Comparison of ENCODE assay signal across 12 cellular contexts in the genomic region with DNA sequence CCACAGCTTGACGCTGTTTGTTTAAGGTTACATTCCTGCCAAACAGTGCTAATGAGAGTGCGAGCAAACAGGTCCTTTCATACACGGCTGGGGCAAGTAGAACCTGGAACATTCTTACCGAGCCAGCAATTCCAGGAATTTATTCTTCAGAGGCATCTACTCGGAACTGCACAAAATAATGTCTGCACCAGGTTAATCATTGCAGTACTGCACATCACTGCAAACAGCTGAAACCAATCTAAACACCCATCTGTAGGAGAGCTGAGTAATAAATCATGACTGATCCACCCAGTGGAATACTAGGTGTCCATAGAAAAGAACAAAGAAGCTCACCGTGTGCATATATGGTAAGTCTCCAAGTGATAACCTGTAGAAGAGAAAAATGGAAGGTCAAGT. TPM values are rescaled to one million over a fixed set of nuclear protein-coding genes. Genes with fewer than 3 reads are reported as not detected.
DNase-seq lines count a peak whose midpoint lies in the region; ATAC-seq and TF ChIP-seq lines count a peak whose summit lies in the region.
"Had no signal": no experiment of that assay in that cellular context is flagged by ENCODE, and none has a peak within 500 bp of the region (broad histone marks: within the 10 kb centered on the region; RNA-seq: fewer than 3 reads in every experiment).

No MANE protein-coding gene starts in this region.

- no peak for TF ChIP-seq CTCF in smooth muscle cell (IDR thresholded peaks at IDR 0.05; ENCODE audit: borderline replicate concordance, insufficient read depth, poor library complexity, severe bottlenecking)
- no peak for TF ChIP-seq CTCF in GM10248 (IDR thresholded peaks at IDR 0.05; ENCODE audit: control extremely low read depth, extremely low read depth, low read depth, missing control alignments)

- H3K27me3 ChIP-seq in smooth muscle cell (ENCODE audit: low read depth) = no peaks in the 10 kb centered on the region
- H3K27me3 ChIP-seq: sigmoid colon had no signal

- peaks cover 9% of the 10 kb centered on the region for H3K4me1 ChIP-seq in smooth muscle cell (ENCODE audit: low read depth)

- no peaks in the 10 kb centered on the region for H3K9me3 Mint-ChIP-seq in activated CD4-positive, alpha-beta T cell treated with anti-CD3 and anti-CD28 coated beads, Interleukin-2, amount 10 ng/mL, durations not matched to agents 7 days and 5 days
- H3K9me3 Mint-ChIP-seq in T-cell = peaks cover 0 to 2% (median 0%) of the 10 kb centered on the region in 3 donors
- H3K9me3 Mint-ChIP-seq in immature natural killer cell = no peaks in the 10 kb centered on the region
- H3K9me3 Mint-ChIP-seq: T-helper 1 cell treated with Interleukin-12 subunit alpha and Interleukin-12 subunit beta and Interleukin-4 antibody, amounts not matched to agents 30 μg/mL and 1 μg/mL, for 36 hours had no signal

- no peak overlapping the region for H3K4me2 ChIP-seq in smooth muscle cell

- POLR2A ChIA-PET in activated CD4-positive, alpha-beta T cell treated with anti-CD3 and anti-CD28 coated beads, Interleukin-2, amount 10 ng/mL, durations not matched to agents 7 days and 5 days (lab: Charles Lee) = interaction anchor here (1.5 kb wide), 1 partner anchor 18 kb away, joined by 6 read pairs; a partner anchor contains a TSS
- POLR2A ChIA-PET in T-cell (lab: Charles Lee) = no interaction called here
- POLR2A ChIA-PET in GM10248 (lab: Yijun Ruan, JAX) = interaction anchor here (0.9 kb wide), 1 partner anchor 52 kb away, joined by 3 read pairs; no protein-coding TSS in a partner anchor

- no peaks in the 10 kb centered on the region for H3K36me3 ChIP-seq in smooth muscle cell (ENCODE audit: low read depth)

- H4K20me1 ChIP-seq in smooth muscle cell (ENCODE audit: low read depth) = no peaks in the 10 kb centered on the region

- WGBS in smooth muscle cell (ENCODE audit: low lambda C conversion rate) = 58% methylated on average over 6 of the region's 6 CpGs

- no peak overlapping the region for H3K9ac ChIP-seq in smooth muscle cell (ENCODE audit: low read depth)

- H3F3A ChIP-seq in smooth muscle cell (ENCODE audit: low read depth) = peaks cover 5% of the 10 kb centered on the region

- H3K27me3 Mint-ChIP-seq in activated CD4-positive, alpha-beta T cell treated with anti-CD3 and anti-CD28 coated beads, Interleukin-2, amount 10 ng/mL, durations not matched to agents 7 days and 5 days = peaks cover 17% of the 10 kb centered on the region
- H3K27me3 Mint-ChIP-seq in T-cell (peaks cover 0 to 2% of the 10 kb centered on the region in 2 donors), immature natural killer cell (ENCODE audit: low read depth in 3 of 3) (peaks cover 9 to 13% (median 9%) of the 10 kb centered on the region in 3 donors)

- H3K9me3 ChIP-seq in smooth muscle cell (replicated peaks; ENCODE audit: low read depth) = no peaks in the 10 kb centered on the region
- H3K9me3 ChIP-seq: sigmoid colon had no signal

- no peak for ATAC-seq in T-cell (replicated peaks in 1 of 4)

- H3K27ac Mint-ChIP-seq in activated CD4-positive, alpha-beta T cell treated with anti-CD3 and anti-CD28 coated beads, Interleukin-2, amount 10 ng/mL, durations not matched to agents 7 days and 5 days = no peak overlapping the region
- peak overlapping the region; percentile 78 to 88 for H3K27ac Mint-ChIP-seq in T-cell
- peak overlapping the region in 2 of 6 donors; percentile 70 to 77 for H3K27ac Mint-ChIP-seq in immature natural killer cell
- H3K27ac Mint-ChIP-seq: T-helper 1 cell treated with Interleukin-12 subunit alpha and Interleukin-12 subunit beta and Interleukin-4 antibody, amounts not matched to agents 30 μg/mL and 1 μg/mL, for 36 hours had no signal

- peaks cover 35% of the 10 kb centered on the region for H3K4me1 Mint-ChIP-seq in activated CD4-positive, alpha-beta T cell treated with anti-CD3 and anti-CD28 coated beads, Interleukin-2, amount 10 ng/mL, durations not matched to agents 7 days and 5 days
- H3K4me1 Mint-ChIP-seq in T-cell (peaks cover 31 to 44% (median 35%) of the 10 kb centered on the region in 3 donors), immature natural killer cell (peaks cover 31 to 34% of the 10 kb centered on the region in 2 donors)

- peaks cover 10% of the 10 kb centered on the region for H3K36me3 Mint-ChIP-seq in activated CD4-positive, alpha-beta T cell treated with anti-CD3 and anti-CD28 coated beads, Interleukin-2, amount 10 ng/mL, durations not matched to agents 7 days and 5 days (ENCODE audit: low read depth)
- H3K36me3 Mint-ChIP-seq in T-cell (peaks cover 11% of the 10 kb centered on the region), immature natural killer cell (peaks cover 3 to 12% (median 11%) of the 10 kb centered on the region in 3 donors)

- peaks cover 13% of the 10 kb centered on the region for H3K79me2 ChIP-seq in smooth muscle cell (ENCODE audit: low read depth)

- no peak overlapping the region for H3K27ac ChIP-seq in smooth muscle cell (ENCODE audit: low read depth)
- H3K27ac ChIP-seq: KMS-11 had no signal

- CTCF ChIA-PET in activated CD4-positive, alpha-beta T cell treated with anti-CD3 and anti-CD28 coated beads, Interleukin-2, amount 10 ng/mL, durations not matched to agents 7 days and 5 days (lab: Charles Lee) = interaction anchor here (0.7 to 0.9 kb wide), 3 partner anchors 24 to 1418 kb away, joined by 3 to 5 read pairs (median 3); a partner anchor contains a TSS
- CTCF ChIA-PET in T-cell (lab: Charles Lee) = interaction anchor here in 1 of 2 donors (0.9 to 1.2 kb wide), 3 partner anchors 25 to 50 kb away, joined by 3 to 5 read pairs (median 4); a partner anchor contains a TSS
- CTCF ChIA-PET in GM10248 (lab: Yijun Ruan, JAX) = interaction anchor here (1.0 to 1.7 kb wide), 3 partner anchors 16 to 78 kb away, joined by 3 to 8 read pairs (median 6); a partner anchor contains a TSS

- peak overlapping the region; percentile 24 for H3K4me3 Mint-ChIP-seq in activated CD4-positive, alpha-beta T cell treated with anti-CD3 and anti-CD28 coated beads, Interleukin-2, amount 10 ng/mL, durations not matched to agents 7 days and 5 days
- H3K4me3 Mint-ChIP-seq in T-cell (peak overlapping the region; percentile 29 to 89 (median 77)), immature natural killer cell (peak overlapping the region; percentile 52 to 93 (median 87))

- H2AFZ ChIP-seq in smooth muscle cell (ENCODE audit: low read depth) = no peak overlapping the region

- in situ Hi-C loops in G401 (cut with HindIII; ENCODE audit: low sequenced_read_pairs) = no loop called here

- H3K4me3 ChIP-seq in smooth muscle cell = peak overlapping the region; percentile 96

- no peak for DNase-seq in activated CD4-positive, alpha-beta T cell treated with anti-CD3 and anti-CD28 coated beads, Interleukin-2, amount 10 ng/mL, durations not matched to agents 7 days and 5 days
- DNase-seq in activated CD4-positive, alpha-beta T cell treated with anti-CD3 and anti-CD28 coated beads, Interleukin-2, amount 50 U/mL, for 1 hour = no peak
- DNase-seq in T-cell (no peak), immature natural killer cell (no peak), smooth muscle cell (lab: John Stamatoyannopoulos, UW; ENCODE audit: unreplicated experiment) (no peak), G401 (ENCODE audit: low spot score) (no peak), H4 (ENCODE audit: low spot score) (no peak), GM10248 (ENCODE audit: extremely low spot score) (no peak)
- DNase-seq: NCI-H82, sigmoid colon had no signal

RNA-seq across cellular contexts. Expression of a gene that starts 1.2 kb away (rescaled TPM):
- total RNA-seq in activated CD4-positive, alpha-beta T cell treated with anti-CD3 and anti-CD28 coated beads, Interleukin-2, amount 10 ng/mL, durations not matched to agents 7 days and 5 days = 1 to 10 TPM; 7.0 to 8.0 TPM
- total RNA-seq in T-cell (10 to 100 TPM in 3 of 5 donors, 1 to 10 TPM in 2; 5.4 to 13.3 (median 10.0) TPM), smooth muscle cell (4.2 TPM in 2 replicates)
- polyA plus RNA-seq in immature natural killer cell (under 1 TPM in 2 of 3 donors, not detected in 1; 0.19 to 0.64 TPM), smooth muscle cell (15.1 and 15.8 TPM in 2 replicates)
- total RNA-seq in G401 (2014; rRNA removed; shearing (Covaris generic)) = 10.0 and 16.2 TPM in 2 replicates
- 2.5 and 4.6 TPM in 2 replicates for total RNA-seq in H4 (2014; rRNA removed; shearing (Covaris generic))

RNA-seq across cellular contexts. Expression of a gene that starts 17.5 kb away (rescaled TPM):
- 10 to 100 TPM; 15.3 to 16.9 TPM for total RNA-seq in activated CD4-positive, alpha-beta T cell treated with anti-CD3 and anti-CD28 coated beads, Interleukin-2, amount 10 ng/mL, durations not matched to agents 7 days and 5 days
- total RNA-seq in T-cell (10 to 100 TPM in 4 of 5 donors, 1 to 10 TPM in 1; 9.8 to 27.7 (median 19.0) TPM), smooth muscle cell (4.6 and 10.4 TPM in 2 replicates)
- polyA plus RNA-seq in immature natural killer cell (1 to 10 TPM in 2 of 3 donors, under 1 TPM in 1; 0.63 to 1.7 (median 1.0) TPM), smooth muscle cell (16.8 and 17.7 TPM in 2 replicates)
- total RNA-seq in G401 (2014; rRNA removed; shearing (Covaris generic)) = 5.2 and 7.7 TPM in 2 replicates
- total RNA-seq in H4 (2014; rRNA removed; shearing (Covaris generic)) = 5.1 and 7.8 TPM in 2 replicates

RNA-seq across cellular contexts. Expression of a gene that starts 18.3 kb away (rescaled TPM):
- 10 to 100 TPM; 31.2 to 32.9 TPM for total RNA-seq in activated CD4-positive, alpha-beta T cell treated with anti-CD3 and anti-CD28 coated beads, Interleukin-2, amount 10 ng/mL, durations not matched to agents 7 days and 5 days
- total RNA-seq in T-cell = 10 to 100 TPM; 14.9 to 42.2 (median 33.4) TPM
- 10 to 100 TPM; 23.9 to 36.4 (median 31.7) TPM for polyA plus RNA-seq in immature natural killer cell
- 16.3 and 20.1 TPM in 2 replicates for total RNA-seq in smooth muscle cell
- 13.3 and 19.4 TPM in 2 replicates for polyA plus RNA-seq in smooth muscle cell
- total RNA-seq in G401 (2014; rRNA removed; shearing (Covaris generic)) = 8.4 and 19.8 TPM in 2 replicates
- total RNA-seq in H4 (2014; rRNA removed; shearing (Covaris generic)) = 16.7 and 21.9 TPM in 2 replicates

RNA-seq across cellular contexts. Expression of a gene that starts 23.6 kb away (rescaled TPM):
- 10 to 100 TPM; 14.2 TPM for total RNA-seq in activated CD4-positive, alpha-beta T cell treated with anti-CD3 and anti-CD28 coated beads, Interleukin-2, amount 10 ng/mL, durations not matched to agents 7 days and 5 days
- total RNA-seq in T-cell = 10 to 100 TPM; 16.3 to 29.4 (median 27.3) TPM
- under 1 TPM in 2 of 3 donors, not detected in 1; 0.08 to 0.18 TPM for polyA plus RNA-seq in immature natural killer cell
- total RNA-seq in smooth muscle cell = 3.0 and 3.8 TPM in 2 replicates
- polyA plus RNA-seq in smooth muscle cell = 1.2 and 2.0 TPM in 2 replicates
- 1.6 and 1.7 TPM in 2 replicates for total RNA-seq in G401 (2014; rRNA removed; shearing (Covaris generic))
- 1.0 TPM in 2 replicates for total RNA-seq in H4 (2014; rRNA removed; shearing (Covaris generic))

RNA-seq across cellular contexts. Expression of a gene that starts 36.5 kb away (rescaled TPM):
- total RNA-seq in activated CD4-positive, alpha-beta T cell treated with anti-CD3 and anti-CD28 coated beads, Interleukin-2, amount 10 ng/mL, durations not matched to agents 7 days and 5 days = not detected
- total RNA-seq in T-cell (not detected), smooth muscle cell (not detected in 2 replicates)
- polyA plus RNA-seq in immature natural killer cell (not detected), smooth muscle cell (0.37 TPM in 1 of 2 replicates, not detected in the other)
- total RNA-seq in G401 (2014; rRNA removed; shearing (Covaris generic)) = 0.31 and 0.37 TPM in 2 replicates
- not detected in 2 replicates for total RNA-seq in H4 (2014; rRNA removed; shearing (Covaris generic))

Comparison
In these comparisons a context has a peak if more than half of its experiments do, and no peak if none do; other contexts are left out.
1. H3K4me3 Mint-ChIP-seq: peak in every context shown above with its lines; median percentile 87 in immature natural killer cell; 77 in T-cell; 24 in activated CD4-positive, alpha-beta T cell treated with anti-CD3 and anti-CD28 coated beads, Interleukin-2, amount 10 ng/mL, durations not matched to agents 7 days and 5 days.
2. POLR2A ChIA-PET loops: an anchor here in activated CD4-positive, alpha-beta T cell treated with anti-CD3 and anti-CD28 coated beads, Interleukin-2, amount 10 ng/mL, durations not matched to agents 7 days and 5 days (1.5 kb wide) and GM10248 (0.9 kb wide); none called in T-cell.